Comparison of ENCODE assay signal across 14 cellular contexts in the genomic region with DNA sequence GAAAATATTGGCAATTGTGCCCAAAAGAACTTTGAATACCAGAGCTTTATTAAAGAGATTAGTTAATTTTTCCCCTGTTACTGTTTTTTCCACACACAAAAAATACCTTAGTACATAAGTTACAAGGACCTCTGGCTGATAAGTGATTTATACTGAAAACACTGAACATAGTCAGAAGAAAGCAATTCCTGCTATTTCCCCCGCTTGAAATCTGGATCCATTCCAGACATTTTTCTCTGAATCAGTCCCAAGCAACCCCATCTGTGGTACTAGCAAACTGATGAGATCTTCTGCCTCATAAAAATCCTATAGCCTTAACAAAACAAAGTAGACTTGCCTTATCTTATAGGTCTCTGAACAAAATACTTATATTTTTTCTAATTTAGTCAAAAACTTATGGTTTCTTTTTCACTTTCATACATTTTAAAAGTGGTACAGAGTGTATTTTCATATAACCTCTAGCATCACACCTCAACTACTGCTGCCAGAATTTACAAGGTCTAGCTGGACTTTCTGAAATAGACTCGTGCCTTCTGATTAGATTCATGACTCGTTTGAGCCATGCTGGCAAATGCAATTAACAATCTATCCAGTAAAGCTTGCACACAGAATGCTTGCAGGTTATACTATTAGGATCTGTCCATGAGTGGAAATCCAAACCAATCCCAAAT.
A peak's percentile ranks its signal among the peaks of the same experiment; 100 is the strongest.
DNase-seq lines count a peak whose midpoint lies in the region; ATAC-seq and TF ChIP-seq lines count a peak whose summit lies in the region.
"Had no signal": no experiment of that assay in that cellular context is flagged by ENCODE, and none has a peak within 500 bp of the region (broad histone marks: within the 10 kb centered on the region; RNA-seq: fewer than 3 reads in every experiment).

No MANE protein-coding gene starts in this region.

- H3K4me3 ChIP-seq in GM23248 (0 out of 2 replicates have a peak overlapping the region, but pooled peaks have one; percentile 14), fibroblast of the aortic adventitia (ENCODE audit: low read depth, low read length) (no peak overlapping the region), aorta (ENCODE audit: low read length in 2 of 2) (no peak overlapping the region)
- H3K4me3 ChIP-seq: spleen had no signal

- intact Hi-C loops in aorta (cut with DNase I): loop anchor here in 1 of 2 donors (5.0 kb wide), 1 partner anchor 35 kb away; no protein-coding TSS in a partner anchor

- DNase-seq in GM23248: peak; percentile 80
- peak; percentile 48 to 83 for DNase-seq in SW 1271 (lab: John Stamatoyannopoulos, UW)
- peak; percentile 96 for DNase-seq in fibroblast of the aortic adventitia (ENCODE audit: low read depth)
- peak; percentile 58 for DNase-seq in smooth muscle cell of the brain vasculature (ENCODE audit: low read depth, low spot score)
- DNase-seq in aorta: no peak
- DNase-seq: activated B cell treated with CpG ODN at 0.5 μM for 24 hours; activated T-cell treated with anti-CD3 and anti-CD28 coated beads, Interleukin-2, amount 50 U/mL, for 72 hours; cortex of kidney; KG1; spleen had no signal

- 28 to 34% methylated on average over 3 of the region's 3 CpGs for WGBS in GM23248 (ENCODE audit: low coverage in 1 of 2, low lambda C conversion rate in 2 of 2, missing lambda C conversion rate in 2 of 2), 2 experiments
- 4 to 7% methylated on average over 3 of the region's 3 CpGs for WGBS in aorta, 2 donors

- H3K4me1 ChIP-seq in GM23248 (ENCODE audit: insufficient read depth) (peaks cover 27% of the 10 kb centered on the region), aorta (ENCODE audit: control insufficient read depth in 1 of 2, insufficient read depth in 2 of 2, low read length in 2 of 2) (peaks cover 4 to 10% of the 10 kb centered on the region in 2 donors)
- H3K4me1 ChIP-seq: spleen had no signal

- H3K27ac ChIP-seq in GM23248 (no peak overlapping the region), aorta (ENCODE audit: low read depth in 1 of 2, low read length in 2 of 2) (peak overlapping the region in 1 of 2 donors; percentile 51)
- H3K27ac ChIP-seq: spleen had no signal

- in situ Hi-C loops in GM23248 (cut with MboI): no loop called here

- no peaks in the 10 kb centered on the region for H3K27me3 ChIP-seq in GM23248 (replicated peaks; ENCODE audit: insufficient read depth)
- H3K27me3 ChIP-seq in aorta (ENCODE audit: control insufficient read depth in 1 of 2, insufficient read depth in 2 of 2, low read length in 1 of 2): no peaks in the 10 kb centered on the region
- H3K27me3 ChIP-seq: spleen had no signal

- no peaks in the 10 kb centered on the region for H4K20me1 ChIP-seq in GM23248 (ENCODE audit: insufficient read depth)

- H3K79me2 ChIP-seq in GM23248 (ENCODE audit: insufficient read depth): no peaks in the 10 kb centered on the region

- H3F3A ChIP-seq in GM23248 (ENCODE audit: insufficient read depth): peaks cover 15% of the 10 kb centered on the region

- no peak for ATAC-seq in aorta (ENCODE audit: low FRiP score)
- ATAC-seq in HG02759 (IDR thresholded peaks at IDR 0.05; ENCODE audit: unreplicated experiment): no peak
- no peak for ATAC-seq in GM18858 (IDR thresholded peaks at IDR 0.05; ENCODE audit: unreplicated experiment)
- ATAC-seq in HG03432 (IDR thresholded peaks at IDR 0.05; ENCODE audit: unreplicated experiment): no peak
- ATAC-seq: activated T-cell treated with anti-CD3 and anti-CD28 coated beads, Interleukin-2, amount 50 U/mL, for 72 hours; Panc1 had no signal

- no peak overlapping the region for H3K9ac ChIP-seq in GM23248

- no peaks in the 10 kb centered on the region for H3K36me3 ChIP-seq in GM23248 (ENCODE audit: low read depth)
- no peaks in the 10 kb centered on the region for H3K36me3 ChIP-seq in aorta (ENCODE audit: control insufficient read depth in 1 of 2, insufficient read depth in 2 of 2, low read length in 1 of 2)
- H3K36me3 ChIP-seq: spleen had no signal

- TF ChIP-seq CTCF in fibroblast of the aortic adventitia (IDR thresholded peaks at IDR 0.05; ENCODE audit: insufficient read depth, low read length): no peak

- H3K4me2 ChIP-seq in GM23248 (ENCODE audit: unreplicated experiment): peak overlapping the region; percentile 45

- no peak overlapping the region for H2AFZ ChIP-seq in GM23248

- no peaks in the 10 kb centered on the region for H3K9me2 ChIP-seq in GM23248 (ENCODE audit: insufficient read depth)

- H3K9me3 ChIP-seq in GM23248 (ENCODE audit: low read depth) (no peaks in the 10 kb centered on the region), aorta (ENCODE audit: control insufficient read depth, low read length) (no peaks in the 10 kb centered on the region)
- H3K9me3 ChIP-seq: spleen had no signal

Comparison
In these comparisons a context has a peak if more than half of its experiments do, and no peak if none do; other contexts are left out.
1. DNase-seq: peak in GM23248 (single experiment), SW 1271 (2 of 2), fibroblast of the aortic adventitia (single experiment) and smooth muscle cell of the brain vasculature (single experiment); none in aorta (0 of 2).